Comparison of ENCODE assay signal across 15 cellular contexts in the genomic region with DNA sequence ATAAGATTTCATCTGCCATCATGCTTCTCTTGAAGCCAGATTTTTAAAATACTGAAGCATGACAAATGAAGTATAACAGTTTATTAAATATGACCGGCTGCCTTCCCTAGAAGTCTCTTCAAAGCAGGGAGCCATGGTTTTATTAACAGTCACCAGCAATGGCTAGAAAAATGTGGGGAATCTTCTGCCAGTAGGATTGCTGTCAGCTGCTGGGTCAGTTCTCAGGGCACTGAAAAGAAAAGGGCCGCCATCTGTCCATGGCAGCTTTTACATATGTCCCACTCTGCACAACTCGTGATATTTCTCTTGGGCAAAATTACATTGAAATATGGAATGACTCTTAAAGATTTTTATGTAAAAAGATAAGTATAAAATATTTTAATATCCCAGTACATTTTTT. TPM values are rescaled to one million over a fixed set of nuclear protein-coding genes. Genes with fewer than 3 reads are reported as not detected.
DNase-seq lines count a peak whose midpoint lies in the region; ATAC-seq and TF ChIP-seq lines count a peak whose summit lies in the region.
"Had no signal": no experiment of that assay in that cellular context is flagged by ENCODE, and none has a peak within 500 bp of the region (broad histone marks: within the 10 kb centered on the region; RNA-seq: fewer than 3 reads in every experiment).

No MANE protein-coding gene starts in this region.

- no peak overlapping the region for H3K27ac ChIP-seq in SK-N-MC
- H3K27ac ChIP-seq: SJSA1 had no signal

- ATAC-seq in HG03571 (IDR thresholded peaks at IDR 0.05; ENCODE audit: unreplicated experiment), result no peak
- ATAC-seq: HepG2, right cardiac atrium had no signal

- intact Hi-C loops in cardiac septum (cut with DNase I), result loop anchor here (5.0 kb wide), 2 partner anchors 62 to 212 kb away; a partner anchor contains a TSS

- peaks cover 43% of the 10 kb centered on the region for H3K4me1 Mint-ChIP-seq in glutamatergic neuron (ENCODE audit: low read depth, unreplicated experiment)

- peak overlapping the region; percentile 95 for H3K4me3 Mint-ChIP-seq in glutamatergic neuron (ENCODE audit: unreplicated experiment)

- no peaks in the 10 kb centered on the region for H3K36me3 Mint-ChIP-seq in glutamatergic neuron (ENCODE audit: unreplicated experiment)

- peak overlapping the region; percentile 76 for H3K9ac ChIP-seq in SK-N-MC (ENCODE audit: insufficient read length)

- H3K9me3 ChIP-seq in SK-N-MC (ENCODE audit: low read depth, low read length), result no peaks in the 10 kb centered on the region
- H3K9me3 ChIP-seq: SJSA1, thoracic aorta had no signal

- peak; percentile 32 for DNase-seq in EH (ENCODE audit: low read depth)
- DNase-seq in SK-N-MC (ENCODE audit: low read depth, low spot score), result no peak
- peak; percentile 35 for DNase-seq in glutamatergic neuron
- peak; percentile 25 for DNase-seq in retina
- DNase-seq in central memory CD4-positive, alpha-beta T cell, result no peak
- no peak for DNase-seq in cardiac septum (ENCODE audit: low spot score)
- DNase-seq in NOMO-1 (lab: John Stamatoyannopoulos, UW; ENCODE audit: unreplicated experiment in 2 of 2), result no peak
- DNase-seq: NCI-H1417 treated with DMSO at 0.1 percent for 48 hours, NCI-H524 treated with DMSO at 0.1 percent for 48 hours, right cardiac atrium had no signal

- TF ChIP-seq CTCF in glutamatergic neuron (IDR thresholded peaks at IDR 0.05; ENCODE audit: partially characterized antibody, unreplicated experiment), result no peak

- peaks cover 14% of the 10 kb centered on the region for H3K27me3 Mint-ChIP-seq in glutamatergic neuron (ENCODE audit: unreplicated experiment)

- H3K27ac Mint-ChIP-seq in glutamatergic neuron (ENCODE audit: unreplicated experiment), result peak overlapping the region; percentile 91

- H3K4me3 ChIP-seq in SK-N-MC, result no peak overlapping the region
- H3K4me3 ChIP-seq: lung, SJSA1 had no signal

- peaks cover 25% of the 10 kb centered on the region for H3K9me3 Mint-ChIP-seq in glutamatergic neuron (ENCODE audit: unreplicated experiment)

- peaks cover 56% of the 10 kb centered on the region for H3K36me3 ChIP-seq in SK-N-MC (ENCODE audit: insufficient read depth, low read length)

RNA-seq across cellular contexts. Expression of a gene that starts 2.8 kb away (rescaled TPM):
- total RNA-seq in glutamatergic neuron (ENCODE audit: unreplicated experiment), result 115 TPM
- total RNA-seq in cardiac septum, result 10.5 TPM

Comparison
In these comparisons a context has a peak if more than half of its experiments do, and no peak if none do; other contexts are left out.
1. DNase-seq: peak in EH (single experiment), glutamatergic neuron (single experiment) and retina (single experiment); none in SK-N-MC (single experiment), central memory CD4-positive, alpha-beta T cell (single experiment), cardiac septum (single experiment) and NOMO-1 (0 of 2).
2. RNA of a gene that starts 2.8 kb away (total RNA-seq): 115 TPM in glutamatergic neuron (single experiment); 10.5 TPM in cardiac septum (single experiment); every median in the first group is over 10 times any median in the second.